In the genomic region with DNA sequence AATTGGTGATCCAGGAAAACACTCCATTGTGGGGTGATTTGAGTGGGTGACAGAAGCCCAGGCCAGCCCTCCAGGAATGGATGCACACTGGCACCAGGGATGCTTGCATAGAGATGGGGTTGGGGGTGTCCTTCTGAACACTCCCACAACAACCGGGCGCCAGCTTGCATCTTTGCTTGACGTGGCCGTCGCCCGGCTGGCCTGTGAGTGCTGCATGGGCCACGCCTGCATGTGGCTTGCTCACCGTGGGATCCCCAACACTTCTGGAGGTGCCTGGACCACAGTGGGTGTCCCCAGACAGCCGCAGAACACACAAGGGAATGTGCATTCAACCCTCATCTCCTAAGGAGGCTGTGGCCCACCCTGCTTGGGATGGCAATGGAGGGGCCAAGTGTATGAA, we compare ENCODE assay signal across 25 cellular contexts.
"Had no signal": no experiment of that assay in that cellular context is flagged by ENCODE, and none has a peak within 500 bp of the region (broad histone marks: within the 10 kb centered on the region; RNA-seq: fewer than 3 reads in every experiment).

No MANE protein-coding gene starts in this region.

- H3K4me3 Mint-ChIP-seq: activated B cell treated with CpG ODN at 0.5 μM for 24 hours; activated CD4-positive, alpha-beta memory T cell treated with anti-CD3 and anti-CD28 coated beads for 36 hours; activated CD4-positive, alpha-beta T cell treated with anti-CD3 and anti-CD28 coated beads, Interleukin-2, amount 10 ng/mL, durations not matched to agents 7 days and 5 days; activated naive CD4-positive, alpha-beta T cell treated with anti-CD3 and anti-CD28 coated beads for 36 hours; activated naive CD8-positive, alpha-beta T cell; activated T-cell treated with anti-CD3 and anti-CD28 coated beads, Interleukin-2, amount 50 U/mL, for 4 hours; T-cell had no signal

- H3K36me3 ChIP-seq: brain microvascular endothelial cell, cardiac muscle cell had no signal

- H3K27me3 Mint-ChIP-seq: activated B cell treated with CpG ODN at 0.5 μM for 24 hours; activated CD4-positive, alpha-beta memory T cell treated with anti-CD3 and anti-CD28 coated beads for 36 hours; activated CD4-positive, alpha-beta T cell treated with anti-CD3 and anti-CD28 coated beads, Interleukin-2, amount 10 ng/mL, durations not matched to agents 7 days and 5 days; activated naive CD8-positive, alpha-beta T cell; T-cell had no signal

- DNase-seq: activated B cell treated with CpG ODN at 0.5 μM for 24 hours; activated CD4-positive, alpha-beta memory T cell treated with anti-CD3 and anti-CD28 coated beads for 36 hours; activated CD4-positive, alpha-beta T cell treated with anti-CD3 and anti-CD28 coated beads for 1 hour; activated CD4-positive, alpha-beta T cell treated with anti-CD3 and anti-CD28 coated beads, Interleukin-2, amount 10 ng/mL, durations not matched to agents 7 days and 5 days; activated CD8-positive, alpha-beta memory T cell treated with anti-CD3 and anti-CD28 coated beads for 24 hours; activated gamma-delta T cell; activated naive CD4-positive, alpha-beta T cell treated with anti-CD3 and anti-CD28 coated beads for 36 hours; activated T-cell treated with anti-CD3 and anti-CD28 coated beads, Interleukin-2, amount 50 U/mL, for 4 hours; amygdala; brain microvascular endothelial cell; Kasumi-1; NCI-H1105 treated with DMSO at 0.1 percent for 48 hours; NCI-H1436 treated with DMSO at 0.1 percent for 48 hours; NCI-H187; NCI-H2081; NCI-H510A treated with DMSO at 0.1 percent for 48 hours; NCI-H69; PC-3; T-cell; T-helper 2 cell; T1000 had no signal

- H3K36me3 Mint-ChIP-seq: activated CD4-positive, alpha-beta memory T cell treated with anti-CD3 and anti-CD28 coated beads for 36 hours; activated naive CD8-positive, alpha-beta T cell; T-cell had no signal

- H3K27ac Mint-ChIP-seq: activated CD4-positive, alpha-beta memory T cell treated with anti-CD3 and anti-CD28 coated beads for 36 hours; activated CD4-positive, alpha-beta T cell treated with anti-CD3 and anti-CD28 coated beads, Interleukin-2, amount 10 ng/mL, durations not matched to agents 7 days and 5 days; activated naive CD4-positive, alpha-beta T cell treated with anti-CD3 and anti-CD28 coated beads for 36 hours; activated naive CD8-positive, alpha-beta T cell; T-cell had no signal

- H3K27ac ChIP-seq: brain microvascular endothelial cell, cardiac muscle cell, SK-N-MC had no signal

- H3K27me3 ChIP-seq: brain microvascular endothelial cell, cardiac muscle cell had no signal

- H3K4me3 ChIP-seq: cardiac muscle cell, K562, SK-N-MC had no signal

- ATAC-seq: activated T-cell treated with anti-CD3 and anti-CD28 coated beads, Interleukin-2, amount 50 U/mL, for 4 hours; K562; PC-3; T-cell had no signal

- H3K9me3 Mint-ChIP-seq: activated B cell treated with CpG ODN at 0.5 μM for 24 hours; activated CD4-positive, alpha-beta memory T cell treated with anti-CD3 and anti-CD28 coated beads for 36 hours; activated CD4-positive, alpha-beta T cell treated with anti-CD3 and anti-CD28 coated beads, Interleukin-2, amount 10 ng/mL, durations not matched to agents 7 days and 5 days; activated naive CD4-positive, alpha-beta T cell treated with anti-CD3 and anti-CD28 coated beads for 36 hours; activated T-cell treated with anti-CD3 and anti-CD28 coated beads, Interleukin-2, amount 50 U/mL, for 4 hours; T-cell had no signal

- H3K4me1 Mint-ChIP-seq: activated CD4-positive, alpha-beta T cell treated with anti-CD3 and anti-CD28 coated beads, Interleukin-2, amount 10 ng/mL, durations not matched to agents 7 days and 5 days; T-cell had no signal
